In the genomic region with DNA sequence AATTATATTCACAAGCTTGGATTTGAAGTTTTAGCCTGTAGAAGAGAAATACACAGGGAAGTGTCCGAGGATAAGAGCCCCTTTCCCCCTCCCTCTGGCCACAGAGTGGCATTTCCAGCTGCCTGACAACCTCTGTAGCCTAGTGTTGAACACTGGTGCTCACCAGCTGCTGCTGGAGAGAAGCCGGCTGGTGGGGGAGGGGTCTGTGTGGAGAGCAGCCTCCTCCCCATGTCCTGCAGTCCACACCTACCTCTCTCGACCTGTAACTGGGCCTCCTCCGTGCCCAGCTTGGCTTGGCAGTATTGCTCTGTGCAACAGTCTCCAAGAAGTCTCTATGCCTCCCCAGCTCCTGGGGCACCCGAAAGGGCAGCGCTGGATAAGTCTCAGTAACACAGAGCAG, we compare ENCODE assay signal across 14 cellular contexts. TPM values are rescaled to one million over a fixed set of nuclear protein-coding genes. Genes with fewer than 3 reads are reported as not detected.
A peak's percentile ranks its signal among the peaks of the same experiment; 100 is the strongest.
DNase-seq lines count a peak whose midpoint lies in the region.
"Had no signal": no experiment of that assay in that cellular context is flagged by ENCODE, and none has a peak within 500 bp of the region (broad histone marks: within the 10 kb centered on the region; RNA-seq: fewer than 3 reads in every experiment).

No MANE protein-coding gene starts in this region.

- DNase-seq in DMS53 (lab: John Stamatoyannopoulos, UW) (peak; percentile 76), DMS53 treated with DMSO at 0.1 percent for 48 hours (lab: John Stamatoyannopoulos, UW; ENCODE audit: unreplicated experiment) (no peak), NCI-H510A treated with DMSO at 0.1 percent for 48 hours (lab: John Stamatoyannopoulos, UW) (peak; percentile 65), iPS-NIHi11 (ENCODE audit: low spot score) (peak; percentile 38), retina (peak; percentile 15), NCI-H1105 treated with DMSO at 0.1 percent for 48 hours (lab: John Stamatoyannopoulos, UW) (no peak)
- DNase-seq in activated CD4-positive, alpha-beta memory T cell treated with anti-CD3 and anti-CD28 coated beads for 36 hours, result no peak
- no peak for DNase-seq in activated CD4-positive, alpha-beta T cell treated with anti-CD3 and anti-CD28 coated beads for 4 hours
- DNase-seq: DMS 273 treated with DMSO at 0.1 percent for 48 hours, EL, Karpas-422, NCI-H2029, NCI-H524 treated with DMSO at 0.1 percent for 48 hours, PC-9 had no signal

- H3K36me3 Mint-ChIP-seq in activated CD4-positive, alpha-beta memory T cell treated with anti-CD3 and anti-CD28 coated beads for 36 hours, result no peaks in the 10 kb centered on the region

- peaks cover 4% of the 10 kb centered on the region for H3K27me3 Mint-ChIP-seq in activated CD4-positive, alpha-beta memory T cell treated with anti-CD3 and anti-CD28 coated beads for 36 hours

- CTCF ChIA-PET in activated CD4-positive, alpha-beta memory T cell treated with anti-CD3 and anti-CD28 coated beads for 36 hours (lab: Charles Lee), result no interaction called here

- intact Hi-C loops in activated CD4-positive, alpha-beta memory T cell treated with anti-CD3 and anti-CD28 coated beads for 36 hours (cut with micrococcal nuclease), result no loop called here

- H3K4me1 Mint-ChIP-seq in activated CD4-positive, alpha-beta memory T cell treated with anti-CD3 and anti-CD28 coated beads for 36 hours (ENCODE audit: low read depth), result no peaks in the 10 kb centered on the region

- no peak overlapping the region for H3K27ac Mint-ChIP-seq in activated CD4-positive, alpha-beta memory T cell treated with anti-CD3 and anti-CD28 coated beads for 36 hours

- no peaks in the 10 kb centered on the region for H3K9me3 Mint-ChIP-seq in activated CD4-positive, alpha-beta memory T cell treated with anti-CD3 and anti-CD28 coated beads for 36 hours

- no peak overlapping the region for H3K4me3 Mint-ChIP-seq in activated CD4-positive, alpha-beta memory T cell treated with anti-CD3 and anti-CD28 coated beads for 36 hours

- POLR2A ChIA-PET in activated CD4-positive, alpha-beta memory T cell treated with anti-CD3 and anti-CD28 coated beads for 36 hours (lab: Charles Lee), result no interaction called here

RNA-seq across cellular contexts. Expression of gene PAPPA2, which starts 16.9 kb away (rescaled TPM):
- under 1 TPM; 0.44 to 0.64 TPM for total RNA-seq in activated CD4-positive, alpha-beta memory T cell treated with anti-CD3 and anti-CD28 coated beads for 36 hours
- total RNA-seq: PC-9 had no signal

Comparison
In these comparisons a context has a peak if more than half of its experiments do, and no peak if none do; other contexts are left out.
1. DNase-seq: peak in DMS53 (single experiment), NCI-H510A treated with DMSO at 0.1 percent for 48 hours (single experiment), iPS-NIHi11 (single experiment) and retina (single experiment); none in DMS53 treated with DMSO at 0.1 percent for 48 hours (single experiment), activated CD4-positive, alpha-beta memory T cell treated with anti-CD3 and anti-CD28 coated beads for 36 hours (single experiment), activated CD4-positive, alpha-beta T cell treated with anti-CD3 and anti-CD28 coated beads for 4 hours (0 of 2) and NCI-H1105 treated with DMSO at 0.1 percent for 48 hours (single experiment).